ENCODE assay signal across 1 cellular context in genomic region chr3:30682434-30683155, GRCh38.
A peak's percentile ranks its signal among the peaks of the same experiment; 100 is the strongest.
TF ChIP-seq lines count a peak whose summit lies in the region.

No MANE protein-coding gene starts in this region.

TF ChIP-seq in HepG2, 621 proteins besides CTCF, POLR2A, EP300 and RAD21 (continued from another document):
- no peak for TF ChIP-seq ZHX2 (IDR thresholded peaks at IDR 0.05; ENCODE audit: low read depth)
- no peak for TF ChIP-seq ZHX2 (CRISPR knock-in tag; IDR thresholded peaks at IDR 0.05; ENCODE audit: borderline replicate concordance)
- TF ChIP-seq ETS1 (CRISPR knock-in tag; IDR thresholded peaks at IDR 0.05): no peak
- TF ChIP-seq RBM22 (optimal IDR thresholded peaks at IDR 0.05; ENCODE audit: low read length): peak; percentile 95
TF ChIP-seq in HepG2: peak in this region for 2.
